ENCODE assay signal across 16 cellular contexts in the genomic region with DNA sequence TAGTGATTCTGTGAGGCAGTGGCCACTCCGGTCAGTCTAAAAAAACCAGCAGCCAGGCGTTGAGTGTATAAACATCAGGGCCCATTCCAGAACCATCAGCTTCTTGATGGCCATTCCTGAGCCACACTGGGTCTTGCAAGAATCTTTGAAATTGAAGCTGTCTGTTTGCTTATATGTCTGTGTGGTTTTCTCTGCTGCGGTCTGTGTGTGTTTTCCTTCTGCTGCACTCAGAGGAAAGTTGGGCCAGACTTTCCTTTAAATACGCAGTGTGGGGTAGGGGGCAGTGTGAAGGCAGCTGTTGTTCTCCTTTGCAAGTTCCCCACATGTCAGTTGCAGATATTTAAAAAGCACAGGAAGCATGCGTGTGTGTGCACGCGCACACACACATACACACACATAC. TPM values are rescaled to one million over a fixed set of nuclear protein-coding genes. Genes with fewer than 3 reads are reported as not detected.
A peak's percentile ranks its signal among the peaks of the same experiment; 100 is the strongest.
DNase-seq lines count a peak whose midpoint lies in the region; ATAC-seq, FAIRE-seq and TF ChIP-seq lines count a peak whose summit lies in the region.
"Had no signal": no experiment of that assay in that cellular context is flagged by ENCODE, and none has a peak within 500 bp of the region (broad histone marks: within the 10 kb centered on the region; RNA-seq: fewer than 3 reads in every experiment).

No MANE protein-coding gene starts in this region.

- H3K27me3 Mint-ChIP-seq in astrocyte (ENCODE audit: low read depth, unreplicated experiment) (no peaks in the 10 kb centered on the region), nephron (ENCODE audit: low read depth) (peaks cover 6% of the 10 kb centered on the region)

- in situ Hi-C loops in KBM-7 (cut with MboI; ENCODE audit: low pct_unique_long_range_greater_than_20kb, low sequenced_read_pairs) = loop anchor here (25.0 kb wide), 1 partner anchor 579 kb away; no protein-coding TSS in a partner anchor

- no peak overlapping the region for H3K4me3 ChIP-seq in astrocyte (ENCODE audit: insufficient read depth, low read depth, low read length)

- H3K27me3 ChIP-seq in astrocyte (ENCODE audit: insufficient read depth, low read length) = no peaks in the 10 kb centered on the region

- no peaks in the 10 kb centered on the region for H3K79me2 ChIP-seq in astrocyte (ENCODE audit: insufficient read depth, low read length)

- peak; percentile 18 for DNase-seq in CMK (ENCODE audit: low read depth)
- DNase-seq in KBM-7 = peak; percentile 15
- DNase-seq in astrocyte (ENCODE audit: low read depth) = peak; percentile 77
- DNase-seq in LoVo (ENCODE audit: low spot score) = no peak
- DNase-seq: Caco-2, foreskin melanocyte, kidney, NCI-H510A treated with DMSO at 0.1 percent for 48 hours, retina, RPMI8226, T-helper 9 cell had no signal

- H2AFZ ChIP-seq in astrocyte (ENCODE audit: low read depth, low read length) = peak overlapping the region; percentile 6

- H3K4me3 Mint-ChIP-seq in astrocyte (ENCODE audit: unreplicated experiment) (no peak overlapping the region), nephron (no peak overlapping the region)

- TF ChIP-seq CTCF in astrocyte (IDR thresholded peaks at IDR 0.05; ENCODE audit: insufficient read depth, low read depth, low read length) = no peak
- TF ChIP-seq CTCF in nephron (IDR thresholded peaks at IDR 0.05; ENCODE audit: unreplicated experiment in 3 of 3) = no peak

- H3K36me3 Mint-ChIP-seq in astrocyte (ENCODE audit: low read depth, unreplicated experiment) (no peaks in the 10 kb centered on the region), nephron (ENCODE audit: low read depth) (no peaks in the 10 kb centered on the region)

- H3K27ac Mint-ChIP-seq in astrocyte (ENCODE audit: unreplicated experiment) = no peak overlapping the region
- peak overlapping the region in 2 of 3 experiments; percentile 42 to 52 for H3K27ac Mint-ChIP-seq in nephron

- H3K4me1 Mint-ChIP-seq in astrocyte (ENCODE audit: low read depth, unreplicated experiment) (peaks cover 6% of the 10 kb centered on the region), nephron (peaks cover 42% of the 10 kb centered on the region)

- H3K9me3 ChIP-seq in astrocyte (ENCODE audit: insufficient read depth, low read depth, low read length) = no peaks in the 10 kb centered on the region
- H3K9me3 ChIP-seq: Caco-2 had no signal

- H3K4me1 ChIP-seq in astrocyte (ENCODE audit: insufficient read depth, low read length) = peaks cover 16% of the 10 kb centered on the region
- H3K4me1 ChIP-seq: Caco-2 had no signal

- H3K9me3 Mint-ChIP-seq in astrocyte (ENCODE audit: unreplicated experiment) = peaks cover 4% of the 10 kb centered on the region
- H3K9me3 Mint-ChIP-seq in nephron = peaks cover 12% of the 10 kb centered on the region

- H3K4me2 ChIP-seq in astrocyte (ENCODE audit: low read length) = peak overlapping the region; percentile 21

- H4K20me1 ChIP-seq in astrocyte (ENCODE audit: insufficient read depth, low read length) = no peaks in the 10 kb centered on the region

- FAIRE-seq in astrocyte (lab: Jason Lieb, UNC) = peak; percentile 56
- FAIRE-seq: kidney had no signal

- no peaks in the 10 kb centered on the region for H3K36me3 ChIP-seq in astrocyte (ENCODE audit: insufficient read depth, low read length)

- no peak overlapping the region for H3K9ac ChIP-seq in astrocyte (ENCODE audit: low read length)

- ATAC-seq in HG02840 (IDR thresholded peaks at IDR 0.05; ENCODE audit: low FRiP score, unreplicated experiment) = no peak
- no peak for ATAC-seq in activated CD4-positive, CD25-positive, alpha-beta regulatory T cell treated with anti-CD3 and anti-CD28 coated beads, Interleukin-2, amount 50 U/mL, for 24 hours

- no peak overlapping the region for H3K27ac ChIP-seq in astrocyte (ENCODE audit: low read depth, low read length)

RNA-seq across cellular contexts. Expression of gene CCKAR, which starts 32.2 kb away (rescaled TPM):
- total RNA-seq in astrocyte = not detected in 2 replicates
- total RNA-seq: dermis microvascular lymphatic vessel endothelial cell, kidney, subcutaneous adipose tissue had no signal
